1 cellular context compared by ENCODE assay signal in the genomic region with DNA sequence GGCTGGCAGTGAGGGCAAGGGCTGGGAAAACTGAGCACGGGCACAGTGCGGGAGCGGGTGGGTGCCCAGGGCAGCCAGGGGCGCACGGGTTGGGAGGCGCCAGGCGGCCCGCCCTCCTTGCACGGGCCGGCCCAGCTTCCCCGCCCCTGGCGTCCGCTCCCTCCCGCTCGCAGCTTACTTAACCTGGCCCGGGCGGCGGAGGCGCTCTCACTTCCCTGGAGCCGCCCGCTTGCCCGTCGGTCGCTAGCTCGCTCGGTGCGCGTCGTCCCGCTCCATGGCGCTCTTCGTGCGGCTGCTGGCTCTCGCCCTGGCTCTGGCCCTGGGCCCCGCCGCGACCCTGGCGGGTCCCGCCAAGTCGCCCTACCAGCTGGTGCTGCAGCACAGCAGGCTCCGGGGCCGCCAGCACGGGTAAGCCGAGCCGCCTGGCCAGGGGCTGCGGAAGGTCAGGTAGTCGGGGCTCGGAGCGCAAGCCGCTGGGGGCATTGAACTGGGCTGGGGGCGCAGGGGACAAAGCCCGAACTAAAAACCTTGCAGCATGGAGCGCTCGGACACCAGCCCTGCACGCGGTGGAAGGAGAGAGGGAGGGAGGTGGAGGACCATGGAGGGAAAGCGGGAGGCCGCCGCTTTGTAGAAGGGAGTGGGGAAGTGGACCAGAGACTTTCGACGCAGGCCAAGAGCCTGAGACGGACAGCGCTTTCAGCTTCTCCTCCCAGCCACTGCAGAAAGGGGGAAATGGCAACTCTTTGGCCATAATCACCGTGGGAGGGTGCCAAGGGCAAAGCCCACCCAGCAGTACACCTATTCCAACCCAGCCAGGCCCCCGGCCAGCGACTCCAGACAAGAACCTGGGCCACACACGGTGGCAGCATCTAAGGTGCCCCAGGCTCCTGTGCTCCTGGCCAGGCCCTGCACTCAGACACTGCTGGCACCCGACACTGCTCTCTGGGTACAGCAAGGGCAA.
TF ChIP-seq lines count a peak whose summit lies in the region.

Gene TGFBI, plus strand, starts transcription at position 207 of the 961 bp plus-strand sequence. Its CDS starts 68 bp downstream, at position 275.

TF ChIP-seq in IMR-90, 13 proteins besides CTCF, POLR2A, EP300 and RAD21:
- no peak for TF ChIP-seq USF2 (IDR thresholded peaks at IDR 0.05; ENCODE audit: low read depth, low read length)
- TF ChIP-seq RFX5 (IDR thresholded peaks at IDR 0.05; ENCODE audit: low read depth, low read length): no peak
- TF ChIP-seq NFE2L2 (IDR thresholded peaks at IDR 0.05; ENCODE audit: low read depth, low read length): no peak
- TF ChIP-seq, protein P1, sequence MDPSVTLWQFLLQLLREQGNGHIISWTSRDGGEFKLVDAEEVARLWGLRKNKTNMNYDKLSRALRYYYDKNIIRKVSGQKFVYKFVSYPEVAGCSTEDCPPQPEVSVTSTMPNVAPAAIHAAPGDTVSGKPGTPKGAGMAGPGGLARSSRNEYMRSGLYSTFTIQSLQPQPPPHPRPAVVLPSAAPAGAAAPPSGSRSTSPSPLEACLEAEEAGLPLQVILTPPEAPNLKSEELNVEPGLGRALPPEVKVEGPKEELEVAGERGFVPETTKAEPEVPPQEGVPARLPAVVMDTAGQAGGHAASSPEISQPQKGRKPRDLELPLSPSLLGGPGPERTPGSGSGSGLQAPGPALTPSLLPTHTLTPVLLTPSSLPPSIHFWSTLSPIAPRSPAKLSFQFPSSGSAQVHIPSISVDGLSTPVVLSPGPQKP (IDR thresholded peaks at IDR 0.05; ENCODE audit: borderline replicate concordance, low read depth, low read length): no peak
- TF ChIP-seq SMC3 (IDR thresholded peaks at IDR 0.05; ENCODE audit: low read depth, low read length): no peak; the same call in 1 of the 2 replicates
- no peak for TF ChIP-seq RCOR1 (IDR thresholded peaks at IDR 0.05; ENCODE audit: insufficient replicate concordance, low read length)
- peak; percentile 37; the same call in 1 of the 2 replicates for TF ChIP-seq MXI1 (IDR thresholded peaks at IDR 0.05; ENCODE audit: borderline replicate concordance, low read depth, low read length)
- TF ChIP-seq MAZ (IDR thresholded peaks at IDR 0.05; ENCODE audit: borderline replicate concordance, low read depth, low read length): peak; percentile 84; the same call in 1 of the 2 replicates
- TF ChIP-seq BHLHE40 (IDR thresholded peaks at IDR 0.05; ENCODE audit: low read depth, low read length): peak; percentile 89
